ENCODE assay signal across 14 cellular contexts in the genomic region with DNA sequence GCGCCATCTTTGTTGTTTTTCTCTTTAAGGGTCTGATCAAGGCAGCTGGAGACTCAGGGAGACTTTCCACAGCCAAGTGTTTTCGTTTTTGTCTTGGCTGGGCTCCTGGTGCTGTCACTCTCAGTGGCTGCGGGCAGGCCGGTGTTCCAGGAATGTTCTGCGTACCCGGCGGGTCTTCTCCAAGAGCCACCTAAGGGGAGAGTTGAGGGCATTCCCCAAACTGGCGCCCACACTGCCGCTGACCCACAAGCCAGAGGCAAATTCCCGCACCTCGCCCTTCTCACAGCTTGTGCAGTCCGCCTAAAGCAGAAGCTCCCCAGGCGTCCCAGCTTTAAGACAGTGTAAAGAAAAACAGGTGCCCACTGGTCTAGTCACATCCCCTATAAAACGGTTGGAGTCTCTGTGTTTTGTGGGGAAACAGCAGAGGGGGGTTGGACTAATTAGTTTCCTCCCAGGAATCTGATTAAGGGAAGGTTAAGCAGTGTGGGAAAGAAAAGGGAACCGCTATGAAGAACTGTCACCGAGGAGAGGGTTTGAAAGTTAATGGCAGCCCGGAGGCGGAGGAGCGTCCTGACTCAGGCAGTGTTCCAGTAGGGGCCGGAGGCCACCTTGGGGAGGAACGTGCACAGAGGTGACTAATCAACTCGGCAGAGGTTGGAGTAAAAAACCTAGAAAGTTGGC.
DNase-seq lines count a peak whose midpoint lies in the region; ATAC-seq, FAIRE-seq and TF ChIP-seq lines count a peak whose summit lies in the region.
"Had no signal": no experiment of that assay in that cellular context is flagged by ENCODE, and none has a peak within 500 bp of the region (broad histone marks: within the 10 kb centered on the region; RNA-seq: fewer than 3 reads in every experiment).

No MANE protein-coding gene starts in this region.

- H3K4me1 ChIP-seq in RWPE2 (ENCODE audit: insufficient read depth, poor library complexity, severe bottlenecking) (peaks cover 7% of the 10 kb centered on the region), foreskin keratinocyte (no peaks in the 10 kb centered on the region)

- no peaks in the 10 kb centered on the region for H3K9me3 ChIP-seq in RWPE2 (ENCODE audit: severe bottlenecking)

- DNase-seq in ELR (ENCODE audit: low read depth) (peak; percentile 64), RWPE2 (ENCODE audit: low spot score) (no peak), foreskin keratinocyte (peak; percentile 7 to 49), retinal pigment epithelial cell (ENCODE audit: low read depth) (peak; percentile 39), mucosa of gallbladder (ENCODE audit: low spot score) (no peak), RCC 7860 (ENCODE audit: low spot score) (no peak), NCI-H1694 (lab: John Stamatoyannopoulos, UW) (no peak)
- DNase-seq: activated naive CD8-positive, alpha-beta T cell treated with anti-CD3 and anti-CD28 coated beads, Interleukin-2, amount 50 U/mL, for 24 hours; CD4-positive, CD25-positive, alpha-beta regulatory T cell; erythroblast; NCI-H1105; stimulated activated CD4-positive, alpha-beta T cell treated with anti-CD3 and anti-CD28 coated beads, Interleukin-15, amount 100 ng/mL, for 24 hours had no signal

- ATAC-seq in RWPE2 (ENCODE audit: low read depth) (peak; percentile 87), foreskin keratinocyte (peak; percentile 92), HG03520 (IDR thresholded peaks at IDR 0.05; ENCODE audit: unreplicated experiment) (no peak)
- ATAC-seq: activated naive CD8-positive, alpha-beta T cell treated with anti-CD3 and anti-CD28 coated beads, Interleukin-2, amount 50 U/mL, for 24 hours had no signal

- no peak overlapping the region for H3K27ac ChIP-seq in RWPE2 (ENCODE audit: poor library complexity, severe bottlenecking)
- no peak overlapping the region for H3K27ac ChIP-seq in foreskin keratinocyte
- H3K27ac ChIP-seq: PC-9 had no signal

- TF ChIP-seq CTCF in RWPE2 (IDR thresholded peaks at IDR 0.05; ENCODE audit: poor library complexity, severe bottlenecking) (no peak), foreskin keratinocyte (conservative IDR thresholded peaks at IDR 0.05) (peak; percentile 10), retinal pigment epithelial cell (conservative IDR thresholded peaks at IDR 0.05; ENCODE audit: low read depth, low read length) (peak; percentile 2)

- H3K4me3 ChIP-seq in RWPE2 (ENCODE audit: severe bottlenecking) (no peak overlapping the region), retinal pigment epithelial cell (ENCODE audit: low read length) (peak overlapping the region; percentile 22)
- H3K4me3 ChIP-seq: PC-9 had no signal

- no peak for FAIRE-seq in RCC 7860 (lab: Jason Lieb, UNC)

- no peaks in the 10 kb centered on the region for H3K27me3 ChIP-seq in RWPE2 (ENCODE audit: insufficient read depth, poor library complexity, severe bottlenecking)
- peaks cover 30% of the 10 kb centered on the region for H3K27me3 ChIP-seq in foreskin keratinocyte

- no peaks in the 10 kb centered on the region for H3K36me3 ChIP-seq in RWPE2 (ENCODE audit: low read depth)

Comparison
In these comparisons a context has a peak if more than half of its experiments do, and no peak if none do; other contexts are left out.
1. DNase-seq: peak in ELR (single experiment), foreskin keratinocyte (2 of 2) and retinal pigment epithelial cell (single experiment); none in RWPE2 (single experiment), mucosa of gallbladder (single experiment), RCC 7860 (single experiment) and NCI-H1694 (single experiment).